ENCODE assay signal across 17 cellular contexts in the genomic region with DNA sequence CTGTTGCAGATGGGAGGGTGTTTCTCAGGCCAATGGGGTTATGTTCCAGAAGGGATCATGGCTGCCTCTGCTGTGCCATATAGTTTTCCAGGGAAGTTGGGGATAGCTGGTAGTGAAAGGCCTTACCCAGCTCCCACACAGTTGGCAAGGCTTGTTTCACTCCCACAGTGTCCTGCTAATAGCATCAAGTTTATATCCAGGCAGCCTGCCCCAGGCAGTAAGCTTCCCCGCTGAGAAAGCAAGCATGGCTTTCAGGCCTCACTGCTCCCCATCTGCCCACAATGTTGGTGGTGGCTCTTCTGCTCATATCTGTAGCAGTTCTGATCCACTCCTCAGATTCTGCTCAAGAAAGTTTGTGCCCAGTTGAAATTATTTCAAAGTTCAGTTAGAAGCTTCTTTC. TPM values are rescaled to one million over a fixed set of nuclear protein-coding genes. Genes with fewer than 3 reads are reported as not detected.
A peak's percentile ranks its signal among the peaks of the same experiment; 100 is the strongest.
DNase-seq lines count a peak whose midpoint lies in the region; ATAC-seq, FAIRE-seq and TF ChIP-seq lines count a peak whose summit lies in the region.
"Had no signal": no experiment of that assay in that cellular context is flagged by ENCODE, and none has a peak within 500 bp of the region (broad histone marks: within the 10 kb centered on the region; RNA-seq: fewer than 3 reads in every experiment).

No MANE protein-coding gene starts in this region.

- ATAC-seq in K562: no peak
- peak; percentile 8 for ATAC-seq in stimulated activated memory B cell treated with anti-CD40 and anti-IgM and Interleukin-4, amounts not matched to agents 10 μg/mL and 1 μg/mL and 100 μg/mL, for 72 hours
- ATAC-seq in mucosa of descending colon: no peak

- H3K27ac ChIP-seq in K562 (ENCODE audit: extremely low read depth, low read depth, low read length): no peak overlapping the region
- H3K27ac ChIP-seq: C4-2B, RWPE1 had no signal

- no peaks in the 10 kb centered on the region for H3K27me3 ChIP-seq in K562 (ENCODE audit: control insufficient read depth in 2 of 2, insufficient read depth in 2 of 2, low read length in 2 of 2)

- in situ Hi-C loops in K562 (cut with MboI): no loop called here

- H3K4me2 ChIP-seq in K562 (ENCODE audit: insufficient read depth, low read length): no peak overlapping the region

- no peak overlapping the region for H3K4me3 Mint-ChIP-seq in stimulated activated memory B cell treated with anti-CD40 and anti-IgM and Interleukin-4, amounts not matched to agents 10 μg/mL and 1 μg/mL and 100 μg/mL, for 72 hours

- H3K4me3 ChIP-seq in K562: no peak overlapping the region
- H3K4me3 ChIP-seq in mucosa of descending colon: no peak overlapping the region

- H3K9me3 ChIP-seq in K562 (replicated peaks; ENCODE audit: control insufficient read depth, insufficient read depth, low read depth, low read length) (no peaks in the 10 kb centered on the region), mucosa of descending colon (no peaks in the 10 kb centered on the region)

- CTCF ChIA-PET in K562 (lab: Yijun Ruan, JAX; ENCODE audit: low intra/inter-chr PET ratio): no interaction called here

- POLR2A ChIA-PET in K562 (lab: Yijun Ruan, JAX): no interaction called here

- H3K27ac Mint-ChIP-seq in stimulated activated memory B cell treated with anti-CD40 and anti-IgM and Interleukin-4, amounts not matched to agents 10 μg/mL and 1 μg/mL and 100 μg/mL, for 72 hours: no peak overlapping the region

- no peaks in the 10 kb centered on the region for H3K9me3 Mint-ChIP-seq in stimulated activated memory B cell treated with anti-CD40 and anti-IgM and Interleukin-4, amounts not matched to agents 10 μg/mL and 1 μg/mL and 100 μg/mL, for 72 hours

- WGBS in K562 (ENCODE audit: insufficient coverage, low coverage, missing lambda C conversion rate): 0% methylated on average over 1 of the region's 1 CpG

- no peaks in the 10 kb centered on the region for H3K4me1 ChIP-seq in K562 (replicated peaks in 1 of 2; ENCODE audit: control insufficient read depth in 2 of 2, insufficient read depth in 2 of 2, low read length in 2 of 2)
- no peaks in the 10 kb centered on the region for H3K4me1 ChIP-seq in mucosa of descending colon (ENCODE audit: low read depth)

- peaks cover 9% of the 10 kb centered on the region for H3K27me3 Mint-ChIP-seq in stimulated activated memory B cell treated with anti-CD40 and anti-IgM and Interleukin-4, amounts not matched to agents 10 μg/mL and 1 μg/mL and 100 μg/mL, for 72 hours

- H3K4me1 Mint-ChIP-seq in stimulated activated memory B cell treated with anti-CD40 and anti-IgM and Interleukin-4, amounts not matched to agents 10 μg/mL and 1 μg/mL and 100 μg/mL, for 72 hours: no peaks in the 10 kb centered on the region

- TF ChIP-seq EP300 in K562 (IDR thresholded peaks at IDR 0.05; ENCODE audit: low read length): no peak

- no peak overlapping the region for H3K9ac ChIP-seq in K562 (ENCODE audit: insufficient read depth in 1 of 2, low read depth in 2 of 2, low read length in 2 of 2)

- peak; percentile 2 for DNase-seq in NCI-H146 (lab: John Stamatoyannopoulos, UW)
- DNase-seq in NCI-H146 treated with DMSO at 0.1 percent for 48 hours (lab: John Stamatoyannopoulos, UW; ENCODE audit: unreplicated experiment): no peak
- DNase-seq in NCI-H446 (lab: John Stamatoyannopoulos, UW): peak; percentile 86 to 95
- DNase-seq in K562 (ENCODE audit: extremely low read depth in 1 of 4, low spot score in 3 of 4): no peak
- no peak for DNase-seq in mucosa of descending colon
- no peak for DNase-seq in SIG-M5 (lab: John Stamatoyannopoulos, UW)
- no peak for DNase-seq in amygdala (lab: John Stamatoyannopoulos, UW)
- DNase-seq: 8988T, DMS53, GOT3, NCI-H1436 treated with DMSO at 0.1 percent for 48 hours, NCI-H510A, T-helper 1 cell had no signal

- no peak for TF ChIP-seq POLR2A in K562 (conservative IDR thresholded peaks at IDR 0.05)

- intact Hi-C loops in K562 (cut with micrococcal nuclease) (no loop called here), mucosa of descending colon (cut with DNase I, micrococcal nuclease) (no loop called here)

- no peaks in the 10 kb centered on the region for H4K20me1 ChIP-seq in K562 (replicated peaks; ENCODE audit: control insufficient read depth, insufficient read depth, low read length)

- H3K79me2 ChIP-seq in K562 (ENCODE audit: control insufficient read depth, insufficient read depth, low read length): no peaks in the 10 kb centered on the region

- BruUV-seq in K562 (replicated peaks; lab: Mats Ljungman, UMichigan): no TSS peak

- H3K36me3 Mint-ChIP-seq in stimulated activated memory B cell treated with anti-CD40 and anti-IgM and Interleukin-4, amounts not matched to agents 10 μg/mL and 1 μg/mL and 100 μg/mL, for 72 hours: no peaks in the 10 kb centered on the region

- H2AFZ ChIP-seq in K562 (ENCODE audit: low read depth, low read length): peak overlapping the region; percentile 51

- H3K36me3 ChIP-seq in K562 (ENCODE audit: control insufficient read depth, insufficient read depth, low read length) (no peaks in the 10 kb centered on the region), mucosa of descending colon (ENCODE audit: low read depth) (no peaks in the 10 kb centered on the region)

- no peak for TF ChIP-seq RAD21 in K562 (CRISPR knock-in tag; conservative IDR thresholded peaks at IDR 0.05 in 1 of 2, IDR thresholded peaks at IDR 0.05 in 1 of 2)

- no peak for FAIRE-seq in K562 (lab: Jason Lieb, UNC)
- FAIRE-seq: G401.6 had no signal

- TF ChIP-seq CTCF in K562 (IDR thresholded peaks at IDR 0.05 in 2 of 3, conservative IDR thresholded peaks at IDR 0.05 in 1 of 3; ENCODE audit: insufficient read depth in 2 of 3, low read depth in 1 of 3, low read length in 3 of 3): no peak
- TF ChIP-seq CTCF in mucosa of descending colon (IDR thresholded peaks at IDR 0.05): no peak

- no peaks in the 10 kb centered on the region for H3K9me1 ChIP-seq in K562 (ENCODE audit: control insufficient read depth, insufficient read depth, low read length)

TF ChIP-seq in K562, 482 proteins besides CTCF, POLR2A, EP300 and RAD21 (continues in another document):
- TF ChIP-seq, protein P1, sequence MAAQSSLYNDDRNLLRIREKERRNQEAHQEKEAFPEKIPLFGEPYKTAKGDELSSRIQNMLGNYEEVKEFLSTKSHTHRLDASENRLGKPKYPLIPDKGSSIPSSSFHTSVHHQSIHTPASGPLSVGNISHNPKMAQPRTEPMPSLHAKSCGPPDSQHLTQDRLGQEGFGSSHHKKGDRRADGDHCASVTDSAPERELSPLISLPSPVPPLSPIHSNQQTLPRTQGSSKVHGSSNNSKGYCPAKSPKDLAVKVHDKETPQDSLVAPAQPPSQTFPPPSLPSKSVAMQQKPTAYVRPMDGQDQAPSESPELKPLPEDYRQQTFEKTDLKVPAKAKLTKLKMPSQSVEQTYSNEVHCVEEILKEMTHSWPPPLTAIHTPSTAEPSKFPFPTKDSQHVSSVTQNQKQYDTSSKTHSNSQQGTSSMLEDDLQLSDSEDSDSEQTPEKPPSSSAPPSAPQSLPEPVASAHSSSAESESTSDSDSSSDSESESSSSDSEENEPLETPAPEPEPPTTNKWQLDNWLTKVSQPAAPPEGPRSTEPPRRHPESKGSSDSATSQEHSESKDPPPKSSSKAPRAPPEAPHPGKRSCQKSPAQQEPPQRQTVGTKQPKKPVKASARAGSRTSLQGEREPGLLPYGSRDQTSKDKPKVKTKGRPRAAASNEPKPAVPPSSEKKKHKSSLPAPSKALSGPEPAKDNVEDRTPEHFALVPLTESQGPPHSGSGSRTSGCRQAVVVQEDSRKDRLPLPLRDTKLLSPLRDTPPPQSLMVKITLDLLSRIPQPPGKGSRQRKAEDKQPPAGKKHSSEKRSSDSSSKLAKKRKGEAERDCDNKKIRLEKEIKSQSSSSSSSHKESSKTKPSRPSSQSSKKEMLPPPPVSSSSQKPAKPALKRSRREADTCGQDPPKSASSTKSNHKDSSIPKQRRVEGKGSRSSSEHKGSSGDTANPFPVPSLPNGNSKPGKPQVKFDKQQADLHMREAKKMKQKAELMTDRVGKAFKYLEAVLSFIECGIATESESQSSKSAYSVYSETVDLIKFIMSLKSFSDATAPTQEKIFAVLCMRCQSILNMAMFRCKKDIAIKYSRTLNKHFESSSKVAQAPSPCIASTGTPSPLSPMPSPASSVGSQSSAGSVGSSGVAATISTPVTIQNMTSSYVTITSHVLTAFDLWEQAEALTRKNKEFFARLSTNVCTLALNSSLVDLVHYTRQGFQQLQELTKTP (IDR thresholded peaks at IDR 0.05; ENCODE audit: low read depth in 1 of 2, partially characterized antibody in 2 of 2): no peak
- no peak for TF ChIP-seq SLC30A9 (CRISPR knock-in tag; IDR thresholded peaks at IDR 0.05)

RNA-seq across cellular contexts. Expression of gene DCBLD2, which starts 50.9 kb away (rescaled TPM):
- total RNA-seq in K562 (2011; cell fraction: chromatin; rRNA removed; ENCODE audit: low replicate concordance): 20.6 and 37.4 TPM in 2 replicates
- total RNA-seq in K562 (2011; cell fraction: nucleolus; rRNA removed): 16.2 and 19.3 TPM in 2 replicates
- total RNA-seq in K562 (2011; cell fraction: nucleoplasm; rRNA removed): 28.5 and 39.2 TPM in 2 replicates
- total RNA-seq in K562 (2014; rRNA removed) (5.1 and 6.1 TPM in 2 replicates), K562 (2014; rRNA removed; fragmentation: Illumina TruSeq; extraction: Trizol) (11.3 TPM in 2 replicates), K562 (2015; rRNA removed; fragmentation: Illumina TruSeq; extraction: Trizol) (9.8 and 14.6 TPM in 2 replicates), K562 (2021) (9.6 and 10.0 TPM in 2 replicates), mucosa of descending colon (10 to 100 TPM in 2 of 3 donors, 1 to 10 TPM in 1; 9.6 to 34.8 (median 17.5) TPM)
- polyA plus RNA-seq in K562 (2011; rRNA removed) (10.4 and 11.0 TPM in 2 replicates), K562 (2014; fragmentation: Illumina TruSeq; extraction: Trizol) (5.8 and 7.4 TPM in 2 replicates), K562 (2014; fragmentation: Nextera tagmentation; extraction: Ambion mirVana) (1 to 10 TPM; 2.7 to 4.1 TPM), K562 (2014; rRNA removed) (5.9 and 8.5 TPM in 2 replicates)
- polyA plus RNA-seq in K562 (2011; cell fraction: cytosol; rRNA removed): 3.4 and 3.6 TPM in 2 replicates
- polyA plus RNA-seq in K562 (2011; cell fraction: nucleus; rRNA removed): 18.3 and 20.6 TPM in 2 replicates
- polyA plus RNA-seq in K562 (2012): 3.5 and 5.6 TPM in 2 replicates
- 24.1 and 32.7 TPM in 2 replicates for polyA minus RNA-seq in K562 (2011; rRNA and poly(A)+ RNA removed)
- 7.6 and 7.8 TPM in 2 replicates for polyA minus RNA-seq in K562 (2011; cell fraction: cytosol; rRNA and poly(A)+ RNA removed)
- 18.8 and 27.7 TPM in 2 replicates for polyA minus RNA-seq in K562 (2011; cell fraction: nucleus; rRNA and poly(A)+ RNA removed)

Comparison
In these comparisons a context has a peak if more than half of its experiments do, and no peak if none do; other contexts are left out.
1. DNase-seq: peak in NCI-H146 (single experiment) and NCI-H446 (2 of 2); none in NCI-H146 treated with DMSO at 0.1 percent for 48 hours (single experiment), K562 (0 of 4), mucosa of descending colon (0 of 3), SIG-M5 (single experiment) and amygdala (0 of 56).